2 cellular contexts compared by ENCODE assay signal in the genomic region with DNA sequence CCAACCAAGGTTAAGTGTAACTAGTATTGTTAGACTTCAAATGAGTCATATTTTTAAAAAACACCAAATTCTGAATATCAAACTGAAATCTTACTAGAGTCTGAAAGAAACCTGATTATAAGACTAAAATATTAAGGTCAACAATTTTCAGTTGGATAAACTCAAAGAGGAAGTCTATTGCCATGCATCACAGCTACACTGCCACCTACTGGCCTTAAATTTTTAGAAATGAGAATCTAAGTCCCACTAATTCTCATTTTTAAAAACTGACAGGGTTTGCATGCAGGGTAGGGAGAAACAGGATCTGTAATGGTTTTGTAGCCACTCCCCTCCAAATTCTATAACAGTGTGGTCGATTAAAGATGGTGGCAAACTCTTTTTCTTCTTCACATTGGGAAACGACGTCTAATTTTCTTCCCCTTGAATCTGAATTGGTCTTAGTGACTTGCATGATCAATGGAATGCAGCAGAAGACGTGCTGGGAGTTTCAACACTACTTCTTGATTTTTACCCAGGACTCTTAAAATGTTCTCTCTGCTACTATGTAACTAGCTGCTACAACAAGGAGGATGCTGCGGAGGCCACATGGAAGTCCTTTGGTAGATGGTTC.
TF ChIP-seq lines count a peak whose summit lies in the region.

No MANE protein-coding gene starts in this region.

TF ChIP-seq in HCT116, 20 proteins besides CTCF, POLR2A, EP300 and RAD21:
- TF ChIP-seq EZH2phosphoT487 (IDR thresholded peaks at IDR 0.05; ENCODE audit: borderline replicate concordance) (no peak), FOSL1 (IDR thresholded peaks at IDR 0.05; ENCODE audit: low read depth) (no peak), SRF (IDR thresholded peaks at IDR 0.05; ENCODE audit: low read depth) (no peak), POLR2AphosphoS5 (IDR thresholded peaks at IDR 0.05; ENCODE audit: low read depth, low read length) (no peak), YY1 (IDR thresholded peaks at IDR 0.05; ENCODE audit: extremely low read depth, insufficient replicate concordance, low read depth, low read length) (no peak), SP1 (IDR thresholded peaks at IDR 0.05; ENCODE audit: low read depth) (no peak), ZNF274 (IDR thresholded peaks at IDR 0.05; ENCODE audit: low read depth, low read length) (no peak), CEBPB (IDR thresholded peaks at IDR 0.05; ENCODE audit: low read depth) (no peak)
- TF ChIP-seq, protein P1, sequence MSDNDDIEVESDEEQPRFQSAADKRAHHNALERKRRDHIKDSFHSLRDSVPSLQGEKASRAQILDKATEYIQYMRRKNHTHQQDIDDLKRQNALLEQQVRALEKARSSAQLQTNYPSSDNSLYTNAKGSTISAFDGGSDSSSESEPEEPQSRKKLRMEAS (IDR thresholded peaks at IDR 0.05): no peak
- TF ChIP-seq, protein P2, sequence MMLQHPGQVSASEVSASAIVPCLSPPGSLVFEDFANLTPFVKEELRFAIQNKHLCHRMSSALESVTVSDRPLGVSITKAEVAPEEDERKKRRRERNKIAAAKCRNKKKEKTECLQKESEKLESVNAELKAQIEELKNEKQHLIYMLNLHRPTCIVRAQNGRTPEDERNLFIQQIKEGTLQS (IDR thresholded peaks at IDR 0.05): no peak

TF ChIP-seq in H1, 55 proteins besides CTCF, POLR2A, EP300 and RAD21:
- TF ChIP-seq CHD1 (IDR thresholded peaks at IDR 0.05; ENCODE audit: low read depth, low read length) (no peak), KDM1A (IDR thresholded peaks at IDR 0.05; ENCODE audit: borderline replicate concordance, low read length) (no peak), TAF1 (IDR thresholded peaks at IDR 0.05; ENCODE audit: low read depth, low read length) (no peak), KDM5A (IDR thresholded peaks at IDR 0.05; ENCODE audit: low read length) (no peak), JUN (IDR thresholded peaks at IDR 0.05; ENCODE audit: low read depth, low read length) (no peak), TAF7 (optimal IDR thresholded peaks at IDR 0.05; ENCODE audit: borderline replicate concordance, low read depth, low read length) (no peak), SP4 (IDR thresholded peaks at IDR 0.05; ENCODE audit: low read length) (no peak), POU5F1 (IDR thresholded peaks at IDR 0.05; ENCODE audit: low read depth, low read length) (no peak), TBP (IDR thresholded peaks at IDR 0.05; ENCODE audit: low read depth, low read length) (no peak), SP2 (IDR thresholded peaks at IDR 0.05; ENCODE audit: low read length) (no peak), KDM4A (IDR thresholded peaks at IDR 0.05; ENCODE audit: low read depth, low read length, severe bottlenecking) (no peak), RFX5 (IDR thresholded peaks at IDR 0.05; ENCODE audit: borderline replicate concordance, low read depth, low read length) (no peak)
- TF ChIP-seq, protein P1 (IDR thresholded peaks at IDR 0.05): no peak
